ENCODE assay signal across 19 cellular contexts in genomic region chr1:52503706-52504105, GRCh38. TPM values are rescaled to one million over a fixed set of nuclear protein-coding genes. Genes with fewer than 3 reads are reported as not detected.
DNase-seq lines count a peak whose midpoint lies in the region; ATAC-seq, FAIRE-seq and TF ChIP-seq lines count a peak whose summit lies in the region.
"Had no signal": no experiment of that assay in that cellular context is flagged by ENCODE, and none has a peak within 500 bp of the region (broad histone marks: within the 10 kb centered on the region; RNA-seq: fewer than 3 reads in every experiment).

No MANE protein-coding gene starts in this region.

- no peak overlapping the region for H3K4me3 Mint-ChIP-seq in CD4-positive, alpha-beta T cell
- H3K4me3 Mint-ChIP-seq in WTC11 = no peak overlapping the region
- H3K4me3 Mint-ChIP-seq: CD8-positive, alpha-beta T cell had no signal

- POLR2A ChIA-PET in CD4-positive, alpha-beta T cell (lab: Charles Lee) = no interaction called here
- POLR2A ChIA-PET in WTC11 (lab: Charles Lee) (no interaction called here), GM10248 (lab: Yijun Ruan, JAX) (interaction anchor here (0.8 kb wide), 1 partner anchor 13 kb away, joined by 3 read pairs; no protein-coding TSS in a partner anchor)

- peak overlapping the region; percentile 1 for H3K27ac Mint-ChIP-seq in CD4-positive, alpha-beta T cell
- H3K27ac Mint-ChIP-seq in WTC11 = peak overlapping the region; percentile 4
- H3K27ac Mint-ChIP-seq: CD8-positive, alpha-beta T cell had no signal

- no peaks in the 10 kb centered on the region for H3K27me3 ChIP-seq in CD4-positive, alpha-beta T cell (ENCODE audit: control insufficient read depth, insufficient read depth, low read length)
- H3K27me3 ChIP-seq in osteoblast (ENCODE audit: insufficient read depth, low read length) = no peaks in the 10 kb centered on the region
- H3K27me3 ChIP-seq: BLaER1 treated with 17β-estradiol and CSF1 and Interleukin-3, amounts not matched to agents 10 nM and 100 nM; MG63; Peyer's patch; SJSA1 had no signal

- no peak overlapping the region for H3K27ac ChIP-seq in CD4-positive, alpha-beta T cell (ENCODE audit: low read depth, low read length)
- no peak overlapping the region for H3K27ac ChIP-seq in osteoblast (ENCODE audit: low read depth, low read length)
- H3K27ac ChIP-seq: BLaER1 treated with 17β-estradiol and CSF1 and Interleukin-3, amounts not matched to agents 10 nM and 100 nM; Peyer's patch; SJSA1 had no signal

- H3K4me2 ChIP-seq in osteoblast (ENCODE audit: insufficient read depth, low read length) = no peak overlapping the region
- H3K4me2 ChIP-seq: BLaER1 treated with 17β-estradiol and CSF1 and Interleukin-3, amounts not matched to agents 10 nM and 100 nM had no signal

- no peaks in the 10 kb centered on the region for H3K4me1 ChIP-seq in osteoblast (ENCODE audit: insufficient read depth, low read length)
- H3K4me1 ChIP-seq: BLaER1 treated with 17β-estradiol and CSF1 and Interleukin-3, amounts not matched to agents 10 nM and 100 nM; Peyer's patch; SJSA1 had no signal

- TF ChIP-seq CTCF in CD4-positive, alpha-beta T cell (IDR thresholded peaks at IDR 0.05) = no peak
- TF ChIP-seq CTCF in WTC11 (IDR thresholded peaks at IDR 0.05) (no peak), osteoblast (IDR thresholded peaks at IDR 0.05; ENCODE audit: extremely low read depth, low read depth, low read length) (no peak), GM10248 (IDR thresholded peaks at IDR 0.05; ENCODE audit: control extremely low read depth, extremely low read depth, low read depth, missing control alignments) (no peak)

- peaks cover 78% of the 10 kb centered on the region for H3K36me3 Mint-ChIP-seq in CD4-positive, alpha-beta T cell (ENCODE audit: low read depth)
- H3K36me3 Mint-ChIP-seq in WTC11 = peaks cover 5% of the 10 kb centered on the region

- no peak for DNase-seq in CD4-positive, alpha-beta T cell
- DNase-seq in GM12892 (ENCODE audit: insufficient read length) (no peak), WTC11 (ENCODE audit: low spot score) (no peak), osteoblast (ENCODE audit: insufficient read length, low spot score, missing footprints) (peak; percentile 37), hippocampal formation (lab: John Stamatoyannopoulos, UW) (no peak), SIG-M5 treated with dmso at 0.1 percent for 504 hours (lab: John Stamatoyannopoulos, UW; ENCODE audit: unreplicated experiment) (no peak), GM10248 (ENCODE audit: extremely low spot score) (no peak)
- DNase-seq: CD8-positive, alpha-beta T cell; DND-41; MG63; NCI-H1417; NCI-H187; NCI-H446; NCI-H526; Peyer's patch had no signal

- no peaks in the 10 kb centered on the region for H3K36me3 ChIP-seq in osteoblast (ENCODE audit: insufficient read depth, low read length)
- H3K36me3 ChIP-seq: MG63, Peyer's patch had no signal

- FAIRE-seq in GM12892 (lab: Jason Lieb, UNC) = peak; percentile 48
- FAIRE-seq: GM19239, K562 had no signal

- H3K79me2 ChIP-seq in osteoblast (ENCODE audit: insufficient read depth, low read length) = no peaks in the 10 kb centered on the region

- no peaks in the 10 kb centered on the region for H3K27me3 Mint-ChIP-seq in CD4-positive, alpha-beta T cell
- no peaks in the 10 kb centered on the region for H3K27me3 Mint-ChIP-seq in WTC11 (ENCODE audit: low read depth)

- H3K4me1 Mint-ChIP-seq in CD4-positive, alpha-beta T cell (ENCODE audit: low read depth) = peaks cover 10% of the 10 kb centered on the region
- 0 out of 2 replicates have a peak, but pooled peaks cover 3% of the 10 kb centered on the region for H3K4me1 Mint-ChIP-seq in WTC11

- no peaks in the 10 kb centered on the region for H3K9me3 Mint-ChIP-seq in CD4-positive, alpha-beta T cell
- H3K9me3 Mint-ChIP-seq in WTC11 = no peaks in the 10 kb centered on the region
- H3K9me3 Mint-ChIP-seq: CD8-positive, alpha-beta T cell had no signal

- H3K9me3 ChIP-seq in CD4-positive, alpha-beta T cell (ENCODE audit: control insufficient read depth, low read length) = no peaks in the 10 kb centered on the region
- no peaks in the 10 kb centered on the region for H3K9me3 ChIP-seq in osteoblast (ENCODE audit: low read depth, low read length)
- H3K9me3 ChIP-seq: BLaER1 treated with 17β-estradiol and CSF1 and Interleukin-3, amounts not matched to agents 10 nM and 100 nM; MG63; Peyer's patch; SJSA1 had no signal

- TF ChIP-seq POLR2A in GM12892 (IDR thresholded peaks at IDR 0.05; ENCODE audit: low read depth, low read length) = no peak

- intact Hi-C loops in CD4-positive, alpha-beta T cell (cut with DNase I, micrococcal nuclease) = no loop called here

- CTCF ChIA-PET in CD4-positive, alpha-beta T cell (lab: Charles Lee) = no interaction called here
- CTCF ChIA-PET in WTC11 (lab: Charles Lee) = no interaction called here
- CTCF ChIA-PET in GM10248 (lab: Yijun Ruan, JAX) = interaction anchor here (1.4 to 1.5 kb wide), 3 partner anchors 12 to 22 kb away, joined by 3 to 4 read pairs (median 3); no protein-coding TSS in a partner anchor

- ATAC-seq in CD4-positive, alpha-beta T cell (ENCODE audit: poor library complexity) = no peak
- no peak for ATAC-seq in WTC11
- ATAC-seq: CD8-positive, alpha-beta T cell; K562 had no signal

- H2AFZ ChIP-seq in osteoblast (ENCODE audit: low read length) = no peak overlapping the region

- H3K4me3 ChIP-seq in osteoblast (ENCODE audit: insufficient read depth, low read length) = no peak overlapping the region
- H3K4me3 ChIP-seq: BLaER1 treated with 17β-estradiol and CSF1 and Interleukin-3, amounts not matched to agents 10 nM and 100 nM; K562; MG63; Peyer's patch; SJSA1 had no signal

- H4K20me1 ChIP-seq in osteoblast (ENCODE audit: insufficient read depth, low read length) = no peaks in the 10 kb centered on the region

TF ChIP-seq in WTC11, 78 proteins besides CTCF, POLR2A, EP300 and RAD21:
- TF ChIP-seq ZBTB43 (CRISPR knock-in tag; IDR thresholded peaks at IDR 0.05) = no peak
- TF ChIP-seq NR1H2 (CRISPR knock-in tag; IDR thresholded peaks at IDR 0.05) = no peak
TF ChIP-seq in WTC11: peak in this region for 0.

RNA-seq across cellular contexts. Expression of gene TUT4, which starts 49.2 kb away (rescaled TPM):
- 100 to 1,000 TPM; 141 to 147 TPM for total RNA-seq in CD4-positive, alpha-beta T cell
- polyA plus RNA-seq in GM12892 (2012; ENCODE audit: missing spikeins) = 41.7 TPM
- total RNA-seq in WTC11 (2021) (57.4 to 63.6 TPM (median 63.3 TPM) in 3 replicates), osteoblast (42.1 and 44.2 TPM in 2 replicates)
